12 cellular contexts compared by ENCODE assay signal in genomic region chr13:78317030-78317429, GRCh38.
DNase-seq lines count a peak whose midpoint lies in the region; ATAC-seq, FAIRE-seq and TF ChIP-seq lines count a peak whose summit lies in the region.
"Had no signal": no experiment of that assay in that cellular context is flagged by ENCODE, and none has a peak within 500 bp of the region (broad histone marks: within the 10 kb centered on the region; RNA-seq: fewer than 3 reads in every experiment).

No MANE protein-coding gene starts in this region.

- no peaks in the 10 kb centered on the region for H3K4me1 ChIP-seq in GM12878 (ENCODE audit: control insufficient read depth, insufficient read depth, low read length)
- H3K4me1 ChIP-seq: stomach had no signal

- H3K9me3 Mint-ChIP-seq in activated CD4-positive, alpha-beta memory T cell treated with anti-CD3 and anti-CD28 coated beads for 36 hours: no peaks in the 10 kb centered on the region
- H3K9me3 Mint-ChIP-seq in activated naive CD4-positive, alpha-beta T cell treated with anti-CD3 and anti-CD28 coated beads, Interleukin-2, amount 50 U/mL, for 72 hours: no peaks in the 10 kb centered on the region

- BruUV-seq in GM12878 (replicated peaks; lab: Mats Ljungman, UMichigan): no TSS peak

- intact Hi-C loops in GM12878 (cut with micrococcal nuclease; ENCODE audit: unreplicated experiment): no loop called here
- intact Hi-C loops in activated CD4-positive, alpha-beta memory T cell treated with anti-CD3 and anti-CD28 coated beads for 36 hours (cut with micrococcal nuclease): no loop called here

- POLR2A ChIA-PET in GM12878 (lab: Charles Lee): no interaction called here
- POLR2A ChIA-PET in activated CD4-positive, alpha-beta memory T cell treated with anti-CD3 and anti-CD28 coated beads for 36 hours (lab: Charles Lee): no interaction called here

- no peak overlapping the region for H2AFZ ChIP-seq in GM12878 (ENCODE audit: control insufficient read depth, low read depth, low read length)

- no peak for TF ChIP-seq POLR2A in GM12878 (IDR thresholded peaks at IDR 0.05; ENCODE audit: low read depth, low read length)

- no peak overlapping the region for H3K4me3 Mint-ChIP-seq in activated CD4-positive, alpha-beta memory T cell treated with anti-CD3 and anti-CD28 coated beads for 36 hours

- H3K79me2 ChIP-seq in GM12878 (ENCODE audit: control insufficient read depth, insufficient read depth, low read length): no peaks in the 10 kb centered on the region

- no peak overlapping the region for H3K9ac ChIP-seq in GM12878 (ENCODE audit: control insufficient read depth, insufficient read depth, low read length)

- H3K27ac Mint-ChIP-seq in activated CD4-positive, alpha-beta memory T cell treated with anti-CD3 and anti-CD28 coated beads for 36 hours: no peak overlapping the region
- no peak overlapping the region for H3K27ac Mint-ChIP-seq in activated naive CD4-positive, alpha-beta T cell treated with anti-CD3 and anti-CD28 coated beads, Interleukin-2, amount 50 U/mL, for 72 hours

- no peak overlapping the region for H3K4me3 ChIP-seq in GM06990 (replicated peaks; ENCODE audit: low read depth, low read length)
- H3K4me3 ChIP-seq in GM12878: no peak overlapping the region
- H3K4me3 ChIP-seq: lung, stomach had no signal

- H3K4me2 ChIP-seq in GM12878 (ENCODE audit: control insufficient read depth, insufficient read depth): no peak overlapping the region

- TF ChIP-seq CTCF in GM06990 (IDR thresholded peaks at IDR 0.05; ENCODE audit: insufficient read depth, low read length, poor library complexity, severe bottlenecking) (peak; percentile 37), GM12878 (IDR thresholded peaks at IDR 0.05 in 2 of 3, conservative IDR thresholded peaks at IDR 0.05 in 1 of 3; ENCODE audit: control insufficient read depth in 2 of 3, extremely low read depth in 1 of 3, insufficient read depth in 1 of 3, low read depth in 3 of 3, low read length in 3 of 3) (peak in 2 of 3 experiments; percentile 20 to 38; a peak in 3 of 6 replicates)

- H3K27ac ChIP-seq in GM12878 (ENCODE audit: control insufficient read depth, insufficient read depth): no peak overlapping the region
- H3K27ac ChIP-seq: stomach had no signal

- CTCF ChIA-PET in GM12878 (lab: Yijun Ruan, JAX): no interaction called here
- CTCF ChIA-PET in activated CD4-positive, alpha-beta memory T cell treated with anti-CD3 and anti-CD28 coated beads for 36 hours (lab: Charles Lee): no interaction called here

- H3K4me1 Mint-ChIP-seq in activated CD4-positive, alpha-beta memory T cell treated with anti-CD3 and anti-CD28 coated beads for 36 hours (ENCODE audit: low read depth): no peaks in the 10 kb centered on the region

- no peaks in the 10 kb centered on the region for H3K27me3 Mint-ChIP-seq in activated CD4-positive, alpha-beta memory T cell treated with anti-CD3 and anti-CD28 coated beads for 36 hours

- H3K36me3 ChIP-seq in GM06990 (ENCODE audit: control insufficient read depth, insufficient read depth, low read length) (no peaks in the 10 kb centered on the region), GM12878 (ENCODE audit: control insufficient read depth in 2 of 2, insufficient read depth in 2 of 2, low read length in 1 of 2) (no peaks in the 10 kb centered on the region)
- H3K36me3 ChIP-seq: stomach had no signal

- RAD21 ChIA-PET in GM12878 (lab: Charles Lee; ENCODE audit: unreplicated experiment): interaction anchor here (1.1 kb wide), 1 partner anchor 662 kb away, joined by 3 read pairs; no protein-coding TSS in a partner anchor

- SMC1A ChIA-PET in GM12878 (lab: Charles Lee; ENCODE audit: uncharacterized antibody, unreplicated experiment): no interaction called here

- TF ChIP-seq EP300 in GM12878 (IDR thresholded peaks at IDR 0.05; ENCODE audit: borderline replicate concordance in 1 of 2, control insufficient read depth in 1 of 2, low read depth in 2 of 2, low read length in 2 of 2): no peak

- H4K20me1 ChIP-seq in GM12878 (ENCODE audit: control insufficient read depth, insufficient read depth): no peaks in the 10 kb centered on the region

- DNase-seq in GM06990 (ENCODE audit: extremely low read depth, insufficient read length) (no peak), KBM-7 (peak; percentile 3), GM12878 (ENCODE audit: low read depth, low spot score) (no peak), medulla oblongata (ENCODE audit: extremely low spot score) (peak; percentile 57), NCI-H2029 (lab: John Stamatoyannopoulos, UW) (no peak)
- DNase-seq in activated CD4-positive, alpha-beta memory T cell treated with anti-CD3 and anti-CD28 coated beads for 36 hours: no peak
- DNase-seq in activated naive CD4-positive, alpha-beta T cell treated with anti-CD3 and anti-CD28 coated beads, Interleukin-2, amount 50 U/mL, for 72 hours (ENCODE audit: low spot score in 2 of 2): no peak
- DNase-seq: activated gamma-delta T cell, GDM1, stomach had no signal

- peak; percentile 74 for TF ChIP-seq RAD21 in GM12878 (IDR thresholded peaks at IDR 0.05; ENCODE audit: insufficient read depth, low read depth, low read length)

- in situ Hi-C loops in KBM-7 (cut with MboI; ENCODE audit: low pct_unique_long_range_greater_than_20kb, low sequenced_read_pairs): no loop called here
- in situ Hi-C loops in GM12878 (cut with MboI): no loop called here

- H3K27me3 ChIP-seq in GM06990 (replicated peaks; ENCODE audit: control insufficient read depth, insufficient read depth, low read length): no peaks in the 10 kb centered on the region; the same call in 1 of the 2 replicates
- H3K27me3 ChIP-seq in GM12878 (replicated peaks in 1 of 2; ENCODE audit: control insufficient read depth in 2 of 2, insufficient read depth in 2 of 2, low read length in 1 of 2): no peaks in the 10 kb centered on the region
- H3K27me3 ChIP-seq: stomach had no signal

- no peaks in the 10 kb centered on the region for H3K36me3 Mint-ChIP-seq in activated CD4-positive, alpha-beta memory T cell treated with anti-CD3 and anti-CD28 coated beads for 36 hours
- no peaks in the 10 kb centered on the region for H3K36me3 Mint-ChIP-seq in activated naive CD4-positive, alpha-beta T cell treated with anti-CD3 and anti-CD28 coated beads, Interleukin-2, amount 50 U/mL, for 72 hours

- no peak for FAIRE-seq in GM12878 (lab: Jason Lieb, UNC)

- no peaks in the 10 kb centered on the region for H3K9me3 ChIP-seq in GM12878 (replicated peaks; ENCODE audit: control insufficient read depth, insufficient read depth, low read length)
- H3K9me3 ChIP-seq: stomach had no signal

- ATAC-seq in GM12878 (no peak), HG03135 (IDR thresholded peaks at IDR 0.05; ENCODE audit: unreplicated experiment) (no peak)
- no peak for ATAC-seq in activated naive CD4-positive, alpha-beta T cell treated with anti-CD3 and anti-CD28 coated beads, Interleukin-2, amount 50 U/mL, for 72 hours

TF ChIP-seq in GM12878, 131 proteins besides CTCF, POLR2A, EP300 and RAD21:
- TF ChIP-seq SMC3 (IDR thresholded peaks at IDR 0.05; ENCODE audit: borderline replicate concordance, low read length): peak; percentile 48; the same call in 1 of the 2 replicates
- no peak for TF ChIP-seq ZNF24 (IDR thresholded peaks at IDR 0.05)

Comparison
In these comparisons a context has a peak if more than half of its experiments do, and no peak if none do; other contexts are left out.
1. DNase-seq: peak in KBM-7 (single experiment) and medulla oblongata (single experiment); none in GM06990 (single experiment), GM12878 (single experiment), activated CD4-positive, alpha-beta memory T cell treated with anti-CD3 and anti-CD28 coated beads for 36 hours (single experiment), activated naive CD4-positive, alpha-beta T cell treated with anti-CD3 and anti-CD28 coated beads, Interleukin-2, amount 50 U/mL, for 72 hours (0 of 2) and NCI-H2029 (single experiment).